Comparison of ENCODE assay signal across 29 cellular contexts in genomic region chr2:46703588-46703987, GRCh38. TPM values are rescaled to one million over a fixed set of nuclear protein-coding genes. Genes with fewer than 3 reads are reported as not detected.
DNase-seq lines count a peak whose midpoint lies in the region; ATAC-seq, FAIRE-seq and TF ChIP-seq lines count a peak whose summit lies in the region.
"Had no signal": no experiment of that assay in that cellular context is flagged by ENCODE, and none has a peak within 500 bp of the region (broad histone marks: within the 10 kb centered on the region; RNA-seq: fewer than 3 reads in every experiment).

No MANE protein-coding gene starts in this region.

- peak overlapping the region; percentile 30 for H3K4me3 Mint-ChIP-seq in astrocyte (ENCODE audit: unreplicated experiment)
- H3K4me3 Mint-ChIP-seq: activated naive CD4-positive, alpha-beta T cell treated with anti-CD3 and anti-CD28 coated beads for 36 hours; CD4-positive, alpha-beta memory T cell; immature natural killer cell; stimulated activated naive B cell treated with anti-CD40 and anti-IgM and Interleukin-4, amounts not matched to agents 10 μg/mL and 1 μg/mL and 100 μg/mL, for 72 hours; T-helper 17 cell had no signal

- peaks cover 93% of the 10 kb centered on the region for H3K79me2 ChIP-seq in astrocyte (ENCODE audit: insufficient read depth, low read length)

- no peak for ATAC-seq in GM19351 (IDR thresholded peaks at IDR 0.05; ENCODE audit: unreplicated experiment)
- ATAC-seq in GM21529 (IDR thresholded peaks at IDR 0.05; ENCODE audit: unreplicated experiment), result no peak
- ATAC-seq: foreskin keratinocyte; left lobe of liver; naive thymus-derived CD4-positive, alpha-beta T cell; stimulated activated naive B cell treated with anti-CD40 and anti-IgM and Interleukin-4, amounts not matched to agents 10 μg/mL and 1 μg/mL and 100 μg/mL, for 72 hours; T-helper 17 cell had no signal

- no peak overlapping the region for H3K27ac Mint-ChIP-seq in astrocyte (ENCODE audit: unreplicated experiment)
- H3K27ac Mint-ChIP-seq: activated naive CD4-positive, alpha-beta T cell treated with anti-CD3 and anti-CD28 coated beads for 36 hours; immature natural killer cell; stimulated activated naive B cell treated with anti-CD40 and anti-IgM and Interleukin-4, amounts not matched to agents 10 μg/mL and 1 μg/mL and 100 μg/mL, for 72 hours; T-helper 17 cell had no signal

- peaks cover 34% of the 10 kb centered on the region for H3K4me1 ChIP-seq in astrocyte (ENCODE audit: insufficient read depth, low read length)
- peaks cover 65% of the 10 kb centered on the region for H3K4me1 ChIP-seq in skeletal muscle satellite cell (ENCODE audit: control insufficient read depth, insufficient read depth, low read length)

- peaks cover 33% of the 10 kb centered on the region for H3K4me1 Mint-ChIP-seq in astrocyte (ENCODE audit: low read depth, unreplicated experiment)

- no peak overlapping the region for H3K27ac ChIP-seq in astrocyte (ENCODE audit: low read depth, low read length)
- H3K27ac ChIP-seq: epithelial cell of prostate, foreskin keratinocyte, KMS-11, spleen, testis, vagina had no signal

- H3K27me3 ChIP-seq in H7 (ENCODE audit: control insufficient read depth, insufficient read depth, low read length) (peaks cover 1% of the 10 kb centered on the region; the same call in 1 of the 2 replicates), astrocyte (ENCODE audit: insufficient read depth, low read length) (no peaks in the 10 kb centered on the region), skeletal muscle satellite cell (ENCODE audit: control insufficient read depth, insufficient read depth, low read length) (no peaks in the 10 kb centered on the region)
- H3K27me3 ChIP-seq: breast epithelium, foreskin keratinocyte, spleen, testis, vagina had no signal

- no peaks in the 10 kb centered on the region for H3K36me3 Mint-ChIP-seq in astrocyte (ENCODE audit: low read depth, unreplicated experiment)
- H3K36me3 Mint-ChIP-seq: immature natural killer cell; naive thymus-derived CD4-positive, alpha-beta T cell had no signal

- no peak for TF ChIP-seq CTCF in GM10266 (IDR thresholded peaks at IDR 0.05; ENCODE audit: control insufficient read depth, insufficient read depth, low read depth, missing control alignments)
- TF ChIP-seq CTCF in astrocyte (IDR thresholded peaks at IDR 0.05; ENCODE audit: insufficient read depth, low read depth, low read length), result no peak

- peak overlapping the region; percentile 92 for H3K4me2 ChIP-seq in astrocyte (ENCODE audit: low read length)
- H3K4me2 ChIP-seq in skeletal muscle satellite cell (ENCODE audit: low read length), result peak overlapping the region; percentile 41
- H3K4me2 ChIP-seq: KMS-11 had no signal

- H3K4me3 ChIP-seq in H7 (ENCODE audit: insufficient read depth, low read depth, low read length), result no peak overlapping the region
- H3K4me3 ChIP-seq in astrocyte (ENCODE audit: insufficient read depth, low read depth, low read length), result no peak overlapping the region
- no peak overlapping the region for H3K4me3 ChIP-seq in skeletal muscle satellite cell (ENCODE audit: low read length)
- H3K4me3 ChIP-seq: breast epithelium, spleen, testis, vagina had no signal

- peak; percentile 23 for DNase-seq in GM10266 (ENCODE audit: extremely low spot score)
- peak; percentile 31 for DNase-seq in H7
- no peak for DNase-seq in astrocyte (ENCODE audit: low read depth)
- no peak for DNase-seq in inferior parietal cortex (ENCODE audit: extremely low spot score)
- DNase-seq: activated CD4-positive, alpha-beta T cell treated with anti-CD3 and anti-CD28 coated beads for 4 hours; activated naive CD4-positive, alpha-beta T cell treated with anti-CD3 and anti-CD28 coated beads for 36 hours; activated T-cell treated with anti-CD3 and anti-CD28 coated beads, Interleukin-2, amount 50 U/mL, for 48 hours; CD4-positive, alpha-beta memory T cell; effector CD4-positive, alpha-beta T cell; EL; foreskin keratinocyte; immature natural killer cell; naive thymus-derived CD4-positive, alpha-beta T cell; NCI-H1436; NCI-H2107; occipital lobe; spleen; stimulated activated CD4-positive, alpha-beta T cell treated with anti-CD3 and anti-CD28 coated beads, Interleukin-4, amount 100 ng/mL, for 1 hour; stimulated activated naive B cell treated with anti-CD40 and anti-IgM and Interleukin-4, amounts not matched to agents 10 μg/mL and 1 μg/mL and 100 μg/mL, for 72 hours; T-helper 17 cell; testis had no signal

- no peak for FAIRE-seq in astrocyte (lab: Jason Lieb, UNC)

- H3K9ac ChIP-seq in astrocyte (ENCODE audit: low read length) (no peak overlapping the region), skeletal muscle satellite cell (ENCODE audit: low read depth, low read length) (no peak overlapping the region)
- H3K9ac ChIP-seq: KMS-11 had no signal

- H3K36me3 ChIP-seq in H7 (replicated peaks; ENCODE audit: control insufficient read depth, insufficient read depth, low read length), result no peaks in the 10 kb centered on the region
- H3K36me3 ChIP-seq in astrocyte (ENCODE audit: insufficient read depth, low read length), result no peaks in the 10 kb centered on the region
- H3K36me3 ChIP-seq in skeletal muscle satellite cell (ENCODE audit: insufficient read depth, low read length), result peaks cover 8% of the 10 kb centered on the region
- H3K36me3 ChIP-seq: breast epithelium, spleen, vagina had no signal

- H4K20me1 ChIP-seq in astrocyte (ENCODE audit: insufficient read depth, low read length), result peaks cover 80% of the 10 kb centered on the region

- no peak overlapping the region for H2AFZ ChIP-seq in astrocyte (ENCODE audit: low read depth, low read length)

- H3K9me3 Mint-ChIP-seq in astrocyte (ENCODE audit: unreplicated experiment), result no peaks in the 10 kb centered on the region
- H3K9me3 Mint-ChIP-seq: activated naive CD4-positive, alpha-beta T cell treated with anti-CD3 and anti-CD28 coated beads for 36 hours; CD4-positive, alpha-beta memory T cell; immature natural killer cell; stimulated activated naive B cell treated with anti-CD40 and anti-IgM and Interleukin-4, amounts not matched to agents 10 μg/mL and 1 μg/mL and 100 μg/mL, for 72 hours had no signal

- no peaks in the 10 kb centered on the region for H3K27me3 Mint-ChIP-seq in astrocyte (ENCODE audit: low read depth, unreplicated experiment)
- H3K27me3 Mint-ChIP-seq: CD4-positive, alpha-beta memory T cell; stimulated activated naive B cell treated with anti-CD40 and anti-IgM and Interleukin-4, amounts not matched to agents 10 μg/mL and 1 μg/mL and 100 μg/mL, for 72 hours; T-helper 17 cell had no signal

- H3K9me3 ChIP-seq in astrocyte (ENCODE audit: insufficient read depth, low read depth, low read length) (no peaks in the 10 kb centered on the region), skeletal muscle satellite cell (replicated peaks; ENCODE audit: low read length) (no peaks in the 10 kb centered on the region)
- H3K9me3 ChIP-seq: breast epithelium, spleen, testis, vagina had no signal

RNA-seq across cellular contexts. Expression of gene SOCS5, which starts 4.5 kb away (rescaled TPM):
- 11.0 and 13.6 TPM in 2 replicates for total RNA-seq in H7 (2014; rRNA removed; shearing (Covaris generic))
- total RNA-seq in astrocyte, result 16.5 TPM in 2 replicates
- 43.6 and 52.2 TPM in 2 replicates for total RNA-seq in skeletal muscle satellite cell (2012; rRNA removed)

Comparison
In these comparisons a context has a peak if more than half of its experiments do, and no peak if none do; other contexts are left out.
1. DNase-seq: peak in GM10266 (single experiment) and H7 (single experiment); none in astrocyte (single experiment) and inferior parietal cortex (single experiment).